ENCODE assay signal across 9 cellular contexts in the genomic region with DNA sequence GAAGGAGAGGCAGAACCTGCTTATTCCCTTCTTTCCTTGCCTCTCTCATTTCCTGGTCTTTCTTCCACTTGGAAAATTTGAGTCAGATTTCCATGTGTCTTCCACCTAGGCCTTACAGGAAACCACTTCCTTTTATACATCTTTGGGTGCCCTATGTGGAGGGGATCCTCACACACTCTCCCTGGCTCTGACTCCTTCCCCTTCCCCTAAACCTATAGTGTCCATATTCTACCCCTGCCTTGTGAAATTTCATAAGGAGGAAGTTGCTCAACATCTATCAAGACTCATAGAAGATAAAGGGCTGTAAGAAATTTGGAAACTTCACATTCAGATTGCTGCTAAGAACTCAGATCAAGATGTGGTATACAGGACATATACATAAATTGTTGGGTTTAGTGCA.
"Had no signal": no experiment of that assay in that cellular context is flagged by ENCODE, and none has a peak within 500 bp of the region (broad histone marks: within the 10 kb centered on the region; RNA-seq: fewer than 3 reads in every experiment).

No MANE protein-coding gene starts in this region.

- H3K27me3 ChIP-seq: dorsolateral prefrontal cortex, ovary, right lobe of liver had no signal

- H3K27ac ChIP-seq: dorsolateral prefrontal cortex, ovary, right lobe of liver had no signal

- H3K4me1 ChIP-seq: right lobe of liver had no signal

- DNase-seq: activated CD4-positive, alpha-beta T cell treated with anti-CD3 and anti-CD28 coated beads, Interleukin-2, amount 50 U/mL, for 4 hours; activated naive CD4-positive, alpha-beta T cell treated with Interleukin-2 at 50 U/mL for 16 hours; activated T-cell treated with anti-CD3 and anti-CD28 coated beads for 4 hours; dorsolateral prefrontal cortex; endodermal cell; islet precursor cell; ovary; right lobe of liver; stimulated activated naive CD8-positive, alpha-beta T cell treated with anti-CD3 and anti-CD28 coated beads, Interleukin-15, amount 100 ng/mL, for 72 hours had no signal

- H3K36me3 ChIP-seq: ovary, right lobe of liver had no signal

- ATAC-seq: right lobe of liver; stimulated activated naive CD8-positive, alpha-beta T cell treated with anti-CD3 and anti-CD28 coated beads, Interleukin-15, amount 100 ng/mL, for 72 hours had no signal

- H3K4me3 ChIP-seq: dorsolateral prefrontal cortex, ovary, right lobe of liver had no signal

- H3K9me3 ChIP-seq: right lobe of liver had no signal
